Comparison of ENCODE assay signal across 8 cellular contexts in genomic region chr17:46770818-46771600, GRCh38. TPM values are rescaled to one million over a fixed set of nuclear protein-coding genes. Genes with fewer than 3 reads are reported as not detected.
DNase-seq lines count a peak whose midpoint lies in the region; ATAC-seq lines count a peak whose summit lies in the region.

No MANE protein-coding gene starts in this region.

- H3K4me1 ChIP-seq in SJSA1 (replicated peaks) (peaks cover 30% of the 10 kb centered on the region), ectodermal cell (ENCODE audit: control insufficient read depth, insufficient read depth, low read length) (peaks cover 23% of the 10 kb centered on the region), mononuclear cell (ENCODE audit: insufficient read depth, low read length) (peaks cover 32% of the 10 kb centered on the region), urinary bladder (ENCODE audit: insufficient read depth) (no peaks in the 10 kb centered on the region)

- DNase-seq in D341Med (ENCODE audit: low spot score) (peak; percentile 88), SJSA1 (ENCODE audit: low read depth in 1 of 2, low spot score in 2 of 2) (peak; percentile 69 to 76), MV-4-11 (lab: John Stamatoyannopoulos, UW) (no peak), NCI-H1417 (lab: John Stamatoyannopoulos, UW) (no peak)

- H3K27me3 ChIP-seq in SJSA1 (replicated peaks) = no peaks in the 10 kb centered on the region
- peaks cover 52% of the 10 kb centered on the region for H3K27me3 ChIP-seq in ectodermal cell (ENCODE audit: control insufficient read depth, insufficient read depth, low read length, poor library complexity, severe bottlenecking)
- H3K27me3 ChIP-seq in mononuclear cell (ENCODE audit: insufficient read depth, low read length) = peaks cover 33% of the 10 kb centered on the region

- peak; percentile 50 for ATAC-seq in HG02759 (IDR thresholded peaks at IDR 0.05; ENCODE audit: unreplicated experiment)

- 5% methylated on average over 79 of the region's 79 CpGs for WGBS in ectodermal cell, 2 experiments
- 5% methylated on average over 79 of the region's 79 CpGs for WGBS in urinary bladder

- no peaks in the 10 kb centered on the region for H3K9me3 ChIP-seq in SJSA1 (replicated peaks)
- H3K9me3 ChIP-seq in ectodermal cell (ENCODE audit: control insufficient read depth, low read length) = no peaks in the 10 kb centered on the region
- H3K9me3 ChIP-seq in mononuclear cell (ENCODE audit: low read depth, low read length) = no peaks in the 10 kb centered on the region

- H3K36me3 ChIP-seq in SJSA1 (no peaks in the 10 kb centered on the region), ectodermal cell (ENCODE audit: control insufficient read depth, insufficient read depth, low read length) (no peaks in the 10 kb centered on the region), urinary bladder (ENCODE audit: insufficient read depth) (no peaks in the 10 kb centered on the region)

- peak overlapping the region; percentile 60 for H3K4me3 ChIP-seq in SJSA1
- peak overlapping the region; percentile 40 for H3K4me3 ChIP-seq in ectodermal cell (ENCODE audit: insufficient read depth, low read depth, low read length)
- peak overlapping the region; percentile 20 for H3K4me3 ChIP-seq in mononuclear cell (ENCODE audit: low read length)
- peak overlapping the region; percentile 57 for H3K4me3 ChIP-seq in urinary bladder (ENCODE audit: low read depth, low read length)

- peak overlapping the region; percentile 76 for H3K27ac ChIP-seq in SJSA1
- peak overlapping the region; percentile 79 for H3K27ac ChIP-seq in ectodermal cell (ENCODE audit: insufficient read depth, low read depth, low read length, poor library complexity, severe bottlenecking)
- no peak overlapping the region for H3K27ac ChIP-seq in urinary bladder (ENCODE audit: low read depth)

RNA-seq across cellular contexts. Expression of gene WNT3, which starts 47.5 kb away (rescaled TPM):
- total RNA-seq in SJSA1 (2014; rRNA removed; shearing (Covaris generic)) = 1.8 and 4.0 TPM in 2 replicates
- 9.8 TPM for polyA plus RNA-seq in ectodermal cell (2013, experiment 1 of 4)
- polyA plus RNA-seq in ectodermal cell (2013, experiment 2 of 4) = 6.9 TPM
- 8.7 TPM for polyA plus RNA-seq in ectodermal cell (2013, experiment 3 of 4)
- polyA plus RNA-seq in ectodermal cell (2013, experiment 4 of 4) = 9.5 TPM
- total RNA-seq in mononuclear cell (0.10 TPM), urinary bladder (0.90 TPM)
- 0.54 TPM for polyA plus RNA-seq in urinary bladder

Comparison
In these comparisons a context has a peak if more than half of its experiments do, and no peak if none do; other contexts are left out.
1. DNase-seq: peak in D341Med (single experiment) and SJSA1 (2 of 2); none in MV-4-11 (single experiment) and NCI-H1417 (0 of 3).
2. Peak in every context shown above with its lines, with median percentiles within 50 percentile points of each other: H3K4me3 ChIP-seq.